ENCODE assay signal across 9 cellular contexts in the genomic region with DNA sequence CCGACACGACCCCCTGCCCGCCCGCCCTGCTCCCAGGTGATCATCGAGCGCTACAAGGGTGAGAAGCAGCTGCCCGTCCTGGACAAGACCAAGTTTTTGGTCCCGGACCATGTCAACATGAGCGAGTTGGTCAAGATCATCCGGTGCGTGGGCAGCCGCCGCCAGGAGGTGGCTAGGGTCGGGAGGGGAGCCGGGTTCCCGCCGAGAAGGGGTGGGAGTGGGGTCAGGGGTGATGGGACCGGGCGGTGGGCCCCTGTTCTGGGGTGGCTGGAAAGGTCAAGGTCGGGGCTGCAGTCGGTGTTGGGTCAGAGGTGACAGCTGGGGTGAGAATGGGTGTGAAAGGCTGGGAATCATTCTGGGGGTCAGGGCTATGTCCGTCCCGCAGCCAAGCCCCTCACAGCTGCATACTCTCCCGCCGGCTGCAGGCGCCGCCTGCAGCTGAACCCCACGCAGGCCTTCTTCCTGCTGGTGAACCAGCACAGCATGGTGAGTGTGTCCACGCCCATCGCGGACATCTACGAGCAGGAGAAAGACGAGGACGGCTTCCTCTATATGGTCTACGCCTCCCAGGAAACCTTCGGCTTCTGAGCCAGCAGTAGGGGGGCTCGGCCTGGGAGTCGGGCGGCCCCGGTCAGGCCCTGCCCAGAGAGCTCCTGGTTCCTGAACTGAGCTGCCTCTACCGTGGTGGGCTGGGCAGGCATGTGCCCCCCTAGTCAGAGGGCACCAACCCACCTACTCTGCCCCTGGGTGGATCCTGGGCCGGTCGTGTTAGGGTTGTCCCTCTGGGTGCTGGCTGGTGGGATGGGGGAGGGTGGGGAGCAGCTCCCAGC. TPM values are rescaled to one million over a fixed set of nuclear protein-coding genes. Genes with fewer than 3 reads are reported as not detected.
DNase-seq lines count a peak whose midpoint lies in the region; ATAC-seq and TF ChIP-seq lines count a peak whose summit lies in the region.
"Had no signal": no experiment of that assay in that cellular context is flagged by ENCODE, and none has a peak within 500 bp of the region (broad histone marks: within the 10 kb centered on the region; RNA-seq: fewer than 3 reads in every experiment).

No MANE protein-coding gene starts in this region.

- H3K4me2 ChIP-seq in neural cell (ENCODE audit: low read length) = no peak overlapping the region

- TF ChIP-seq POLR2A in erythroblast (IDR thresholded peaks at IDR 0.05; ENCODE audit: low read length) = no peak

- H3K9me3 ChIP-seq in RWPE2 (ENCODE audit: severe bottlenecking) = no peaks in the 10 kb centered on the region
- no peaks in the 10 kb centered on the region for H3K9me3 ChIP-seq in neural cell (ENCODE audit: low read length)

- H2AFZ ChIP-seq in ACC112 (ENCODE audit: low read length, unreplicated experiment) (no peak overlapping the region), neural cell (ENCODE audit: low read depth, low read length) (no peak overlapping the region)

- TF ChIP-seq RAD21 in neural cell (conservative IDR thresholded peaks at IDR 0.05) = no peak

- H3K9ac ChIP-seq in neural cell (ENCODE audit: low read length) = no peak overlapping the region

- TF ChIP-seq EP300 in neural cell (conservative IDR thresholded peaks at IDR 0.05; ENCODE audit: poor library complexity, severe bottlenecking) = no peak

- TF ChIP-seq CTCF in RWPE2 (IDR thresholded peaks at IDR 0.05; ENCODE audit: poor library complexity, severe bottlenecking) = no peak
- TF ChIP-seq CTCF in neural cell (IDR thresholded peaks at IDR 0.05; ENCODE audit: poor library complexity, severe bottlenecking) = no peak

- H3K79me2 ChIP-seq in ACC112 (ENCODE audit: control insufficient read depth, insufficient read depth, low read length, unreplicated experiment) = no peaks in the 10 kb centered on the region
- no peaks in the 10 kb centered on the region for H3K79me2 ChIP-seq in neural cell (replicated peaks; ENCODE audit: insufficient read depth, low read length)

- H3K4me1 ChIP-seq in ACC112 (ENCODE audit: control insufficient read depth, insufficient read depth, low read length, unreplicated experiment) (no peaks in the 10 kb centered on the region), RWPE2 (ENCODE audit: insufficient read depth, poor library complexity, severe bottlenecking) (peaks cover 3% of the 10 kb centered on the region)

- no peaks in the 10 kb centered on the region for H3F3A ChIP-seq in neural cell (ENCODE audit: insufficient read depth, low read length, poor library complexity, severe bottlenecking)

- peak; percentile 87 for DNase-seq in RWPE2 (ENCODE audit: low spot score)
- DNase-seq in erythroblast (lab: John Stamatoyannopoulos, UW) = peak; percentile 19 to 46
- DNase-seq in activated gamma-delta T cell (lab: John Stamatoyannopoulos, UW) = no peak
- DNase-seq in GF-D8 (lab: John Stamatoyannopoulos, UW) = no peak
- DNase-seq: stimulated activated CD8-positive, alpha-beta memory T cell treated with anti-CD3 and anti-CD28 coated beads, Interleukin-4, amount 100 ng/mL, for 48 hours had no signal

- no peaks in the 10 kb centered on the region for H3K9me2 ChIP-seq in neural cell (ENCODE audit: insufficient read depth, low read length)

- H3K36me3 ChIP-seq in ACC112 (ENCODE audit: insufficient read depth, low read length) (no peaks in the 10 kb centered on the region), RWPE2 (ENCODE audit: low read depth) (no peaks in the 10 kb centered on the region), neural cell (ENCODE audit: insufficient read depth, low read length) (no peaks in the 10 kb centered on the region)

- peak overlapping the region; percentile 77 for H3K4me3 ChIP-seq in ACC112 (ENCODE audit: low read depth, low read length)
- H3K4me3 ChIP-seq in RWPE2 (ENCODE audit: severe bottlenecking) = no peak overlapping the region
- H3K4me3 ChIP-seq in neural cell (ENCODE audit: low read length) = peak overlapping the region; percentile 63

- ATAC-seq in RWPE2 (ENCODE audit: low read depth) (no peak), GM18502 (IDR thresholded peaks at IDR 0.05; ENCODE audit: poor library complexity, unreplicated experiment) (no peak), GM18867 (IDR thresholded peaks at IDR 0.05; ENCODE audit: unreplicated experiment) (no peak)

- H3K27ac ChIP-seq in ACC112 (ENCODE audit: low read depth, low read length) (no peak overlapping the region), RWPE2 (ENCODE audit: poor library complexity, severe bottlenecking) (no peak overlapping the region), neural cell (ENCODE audit: low read length) (no peak overlapping the region)

- H4K20me1 ChIP-seq in neural cell (ENCODE audit: insufficient read depth) = no peaks in the 10 kb centered on the region

- H3K27me3 ChIP-seq in ACC112 (ENCODE audit: insufficient read depth, low read length) = no peaks in the 10 kb centered on the region
- no peaks in the 10 kb centered on the region for H3K27me3 ChIP-seq in RWPE2 (ENCODE audit: insufficient read depth, poor library complexity, severe bottlenecking)
- no peaks in the 10 kb centered on the region for H3K27me3 ChIP-seq in neural cell (ENCODE audit: insufficient read depth, low read depth, low read length)

TF ChIP-seq in neural cell, 6 proteins besides CTCF, POLR2A, EP300 and RAD21:
- no peak for TF ChIP-seq SMC3 (conservative IDR thresholded peaks at IDR 0.05; ENCODE audit: poor library complexity)
- no peak for TF ChIP-seq REST (IDR thresholded peaks at IDR 0.05; ENCODE audit: borderline replicate concordance)
- TF ChIP-seq TAF1 (IDR thresholded peaks at IDR 0.05; ENCODE audit: low read depth) = no peak
- no peak for TF ChIP-seq EZH2 (IDR thresholded peaks at IDR 0.05; ENCODE audit: borderline replicate concordance, insufficient read depth, low read length, poor library complexity, severe bottlenecking)
- no peak for TF ChIP-seq MXI1 (conservative IDR thresholded peaks at IDR 0.05; ENCODE audit: poor library complexity, severe bottlenecking)
- no peak for TF ChIP-seq POLR2AphosphoS5 (IDR thresholded peaks at IDR 0.05)

RNA-seq across cellular contexts. Expression of gene MAP1LC3A, which starts 1.0 kb away (rescaled TPM):
- 56.2 and 58.3 TPM in 2 replicates for polyA plus RNA-seq in neural cell
- polyA minus RNA-seq in neural cell = 14.0 and 18.3 TPM in 2 replicates

RNA-seq across cellular contexts. Expression of gene DYNLRB1, which starts 43.3 kb away (rescaled TPM):
- 103 and 106 TPM in 2 replicates for polyA plus RNA-seq in neural cell
- polyA minus RNA-seq in neural cell = 34.3 and 51.2 TPM in 2 replicates

Comparison
In these comparisons a context has a peak if more than half of its experiments do, and no peak if none do; other contexts are left out.
1. DNase-seq: peak in RWPE2 (single experiment) and erythroblast (2 of 2); none in activated gamma-delta T cell (single experiment) and GF-D8 (single experiment).